ENCODE assay signal across 11 cellular contexts in genomic region chr19:39307233-39307821, GRCh38. TPM values are rescaled to one million over a fixed set of nuclear protein-coding genes. Genes with fewer than 3 reads are reported as not detected.
DNase-seq lines count a peak whose midpoint lies in the region; ATAC-seq and TF ChIP-seq lines count a peak whose summit lies in the region.
"Had no signal": no experiment of that assay in that cellular context is flagged by ENCODE, and none has a peak within 500 bp of the region (broad histone marks: within the 10 kb centered on the region; RNA-seq: fewer than 3 reads in every experiment).

No MANE protein-coding gene starts in this region.

- H3K27ac ChIP-seq in Peyer's patch = no peak overlapping the region
- no peak overlapping the region for H3K27ac ChIP-seq in left ventricle myocardium inferior (replicated peaks)
- H3K27ac ChIP-seq in psoas muscle = no peak overlapping the region
- H3K27ac ChIP-seq: thoracic aorta had no signal

- no peaks in the 10 kb centered on the region for H3K9me3 ChIP-seq in Peyer's patch
- H3K9me3 ChIP-seq in left ventricle myocardium inferior (replicated peaks) = no peaks in the 10 kb centered on the region
- no peaks in the 10 kb centered on the region for H3K9me3 ChIP-seq in psoas muscle
- H3K9me3 ChIP-seq: thoracic aorta had no signal

- 6 to 13% (median 7%) methylated on average over 35 to 62 of the region's 62 CpGs for WGBS in psoas muscle, 3 donors

- intact Hi-C loops in left ventricle myocardium inferior (cut with micrococcal nuclease) (no loop called here), psoas muscle (cut with DNase I) (no loop called here)

- no peaks in the 10 kb centered on the region; the same call in 1 of the 2 replicates for H3K36me3 ChIP-seq in H7 (replicated peaks; ENCODE audit: control insufficient read depth, insufficient read depth, low read length)
- no peaks in the 10 kb centered on the region for H3K36me3 ChIP-seq in Peyer's patch
- H3K36me3 ChIP-seq in left ventricle myocardium inferior = no peaks in the 10 kb centered on the region
- H3K36me3 ChIP-seq in psoas muscle (ENCODE audit: insufficient read depth in 1 of 2, low read depth in 1 of 2) = no peaks in the 10 kb centered on the region
- H3K36me3 ChIP-seq: thoracic aorta had no signal

- no peak for TF ChIP-seq POLR2A in Peyer's patch (IDR thresholded peaks at IDR 0.05)

- peaks cover 0 to 18% (median 0%) of the 10 kb centered on the region in 4 donors for H3K4me1 ChIP-seq in Peyer's patch
- peaks cover 15% of the 10 kb centered on the region for H3K4me1 ChIP-seq in left ventricle myocardium inferior
- H3K4me1 ChIP-seq in psoas muscle = no peaks in the 10 kb centered on the region

- ATAC-seq in psoas muscle (peak in 1 of 4 donors; percentile 43), HG03095 (IDR thresholded peaks at IDR 0.05; ENCODE audit: unreplicated experiment) (no peak), HG02759 (IDR thresholded peaks at IDR 0.05; ENCODE audit: unreplicated experiment) (no peak)

- H3K27me3 ChIP-seq in H7 (ENCODE audit: control insufficient read depth, insufficient read depth, low read length) = peaks cover 35% of the 10 kb centered on the region
- peaks cover 0 to 11% of the 10 kb centered on the region in 2 donors for H3K27me3 ChIP-seq in Peyer's patch
- peaks cover 82% of the 10 kb centered on the region for H3K27me3 ChIP-seq in left ventricle myocardium inferior (ENCODE audit: low read depth)
- H3K27me3 ChIP-seq in psoas muscle (ENCODE audit: insufficient read depth in 3 of 3, low read length in 2 of 3) = peaks cover 0 to 59% (median 24%) of the 10 kb centered on the region in 3 donors

- H3K4me3 ChIP-seq in H7 (ENCODE audit: insufficient read depth, low read depth, low read length) = peak overlapping the region; percentile 59
- H3K4me3 ChIP-seq in Peyer's patch = peak overlapping the region in 2 of 4 donors; percentile 18 to 23
- peak overlapping the region; percentile 52 for H3K4me3 ChIP-seq in left ventricle myocardium inferior
- peak overlapping the region; percentile 42 for H3K4me3 ChIP-seq in psoas muscle
- H3K4me3 ChIP-seq: thoracic aorta had no signal

- DNase-seq in H7 (peak; percentile 97), Peyer's patch (peak in 2 of 3 donors; percentile 66 to 75), left ventricle myocardium inferior (no peak), psoas muscle (no peak), T-helper 1 cell (no peak)
- no peak for DNase-seq in activated naive CD4-positive, alpha-beta T cell treated with Interleukin-2 at 50 U/mL for 16 hours
- DNase-seq: SHP77 treated with DMSO at 0.1 percent for 48 hours had no signal

- TF ChIP-seq CTCF in Peyer's patch (IDR thresholded peaks at IDR 0.05) (no peak), left ventricle myocardium inferior (IDR thresholded peaks at IDR 0.05; ENCODE audit: borderline replicate concordance) (no peak), psoas muscle (IDR thresholded peaks at IDR 0.05) (no peak)

RNA-seq across cellular contexts. Expression of gene IFNL1, which starts 11.1 kb away (rescaled TPM):
- total RNA-seq in H7 (2014; rRNA removed; shearing (Covaris generic)) = not detected in 2 replicates
- not detected for total RNA-seq in Peyer's patch
- total RNA-seq in left ventricle myocardium inferior = not detected
- total RNA-seq in psoas muscle = not detected
- polyA plus RNA-seq in psoas muscle = not detected
- total RNA-seq: endothelial cell of umbilical vein, thoracic aorta had no signal
- polyA plus RNA-seq: endothelial cell of umbilical vein had no signal

RNA-seq across cellular contexts. Expression of gene LRFN1, which starts 13.3 kb away (rescaled TPM):
- 1.9 and 2.4 TPM in 2 replicates for total RNA-seq in H7 (2014; rRNA removed; shearing (Covaris generic))
- under 1 TPM in 3 of 4 donors, not detected in 1; 0.18 to 0.95 (median 0.80) TPM for total RNA-seq in Peyer's patch
- total RNA-seq in left ventricle myocardium inferior = 0.08 TPM
- under 1 TPM in 3 of 4 donors, not detected in 1; 0.07 to 0.24 (median 0.08) TPM for total RNA-seq in psoas muscle
- under 1 TPM; 0.04 to 0.08 (median 0.08) TPM for polyA plus RNA-seq in psoas muscle

RNA-seq across cellular contexts. Expression of gene GMFG, which starts 28.5 kb away (rescaled TPM):
- total RNA-seq in H7 (2014; rRNA removed; shearing (Covaris generic)) = 0.63 TPM in 1 of 2 replicates, not detected in the other
- 100 to 1,000 TPM in 1 of 4 donors, 1 to 10 TPM in 2, not detected in 1; 3.2 to 131 (median 8.6) TPM for total RNA-seq in Peyer's patch
- 15.6 TPM for total RNA-seq in left ventricle myocardium inferior
- 10 to 100 TPM in 2 of 4 donors, 1 to 10 TPM in 2; 7.6 to 13.0 (median 10.9) TPM for total RNA-seq in psoas muscle
- 10 to 100 TPM in 2 of 3 donors, 1 to 10 TPM in 1; 6.3 to 15.9 (median 10.5) TPM for polyA plus RNA-seq in psoas muscle

RNA-seq across cellular contexts. Expression of gene SAMD4B, which starts 34.9 kb away (rescaled TPM):
- 113 and 122 TPM in 2 replicates for total RNA-seq in H7 (2014; rRNA removed; shearing (Covaris generic))
- total RNA-seq in Peyer's patch (100 to 1,000 TPM in 2 of 4 donors, 10 to 100 TPM in 2; 69.0 to 126 (median 91.8) TPM), left ventricle myocardium inferior (47.9 TPM), psoas muscle (10 to 100 TPM; 34.7 to 66.4 (median 51.7) TPM)
- 10 to 100 TPM; 42.0 to 97.5 (median 58.4) TPM for polyA plus RNA-seq in psoas muscle

RNA-seq across cellular contexts. Expression of gene IFNL2, which starts 39.1 kb away (rescaled TPM):
- not detected in 2 replicates for total RNA-seq in H7 (2014; rRNA removed; shearing (Covaris generic))
- total RNA-seq in Peyer's patch = not detected
- not detected for total RNA-seq in left ventricle myocardium inferior
- total RNA-seq in psoas muscle = not detected
- not detected for polyA plus RNA-seq in psoas muscle
- total RNA-seq: endothelial cell of umbilical vein, thoracic aorta had no signal
- polyA plus RNA-seq: endothelial cell of umbilical vein had no signal

Comparison
In these comparisons a context has a peak if more than half of its experiments do, and no peak if none do; other contexts are left out.
1. DNase-seq: peak in H7 (single experiment) and Peyer's patch (2 of 3); none in left ventricle myocardium inferior (single experiment), psoas muscle (0 of 2), activated naive CD4-positive, alpha-beta T cell treated with Interleukin-2 at 50 U/mL for 16 hours (single experiment) and T-helper 1 cell (0 of 5).